ENCODE assay signal across 28 cellular contexts in the genomic region with DNA sequence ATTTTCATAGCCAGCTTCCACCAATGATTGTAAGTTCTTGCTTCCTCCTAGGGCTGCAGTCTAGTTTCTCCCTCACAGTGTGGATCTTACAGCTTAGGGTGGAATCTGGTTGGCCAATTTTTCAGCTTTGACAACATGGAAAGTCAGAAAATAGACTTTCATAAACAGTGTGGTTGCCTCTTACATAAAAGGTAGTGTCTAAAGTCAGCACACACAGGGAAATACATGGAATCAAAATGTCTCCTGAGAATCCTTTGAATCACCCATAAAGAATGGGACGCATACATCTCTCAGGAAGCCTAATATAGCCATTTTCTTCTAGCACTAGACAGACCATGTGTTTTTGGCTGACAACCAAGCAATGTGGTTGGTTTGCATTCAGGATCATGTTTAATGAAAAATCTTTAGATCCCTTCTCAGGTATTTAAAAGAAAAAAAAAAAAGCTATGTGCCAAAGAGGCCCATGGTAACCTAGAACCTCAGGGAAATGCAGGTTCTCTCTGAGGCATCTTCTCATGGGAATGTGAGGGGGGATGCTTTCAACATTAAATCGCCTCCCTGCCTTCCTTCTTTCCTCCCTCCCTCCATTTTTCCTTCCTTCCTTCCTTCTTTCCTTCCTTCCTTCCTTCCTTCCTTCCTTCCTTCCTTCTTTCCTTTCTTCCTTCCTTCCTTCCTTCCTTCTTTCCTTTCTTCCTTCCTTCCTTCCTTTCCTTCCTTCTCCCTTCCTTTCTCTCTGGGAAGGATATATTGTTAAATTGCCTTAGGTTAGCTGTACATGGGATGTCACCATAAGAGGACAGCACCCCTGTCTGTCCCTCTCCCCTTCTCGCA. TPM values are rescaled to one million over a fixed set of nuclear protein-coding genes. Genes with fewer than 3 reads are reported as not detected.
DNase-seq lines count a peak whose midpoint lies in the region; ATAC-seq and TF ChIP-seq lines count a peak whose summit lies in the region.
"Had no signal": no experiment of that assay in that cellular context is flagged by ENCODE, and none has a peak within 500 bp of the region (broad histone marks: within the 10 kb centered on the region; RNA-seq: fewer than 3 reads in every experiment).

No MANE protein-coding gene starts in this region.

- 94 to 97% methylated on average over 3 of the region's 3 CpGs for WGBS in aorta, 2 donors

- H3K9ac ChIP-seq in MM.1S (ENCODE audit: low read length): no peak overlapping the region
- H3K9ac ChIP-seq: neural progenitor cell had no signal

- no peaks in the 10 kb centered on the region for H4K20me1 ChIP-seq in MM.1S (ENCODE audit: insufficient read depth, low read length)

- H3K9me2 ChIP-seq in MM.1S (replicated peaks; ENCODE audit: insufficient read depth, low read length): no peaks in the 10 kb centered on the region

- DNase-seq in H4 (ENCODE audit: low spot score) (peak; percentile 27), astrocyte of the spinal cord (ENCODE audit: low read depth, low spot score) (peak; percentile 70), hepatic stellate cell (ENCODE audit: low spot score) (peak; percentile 40), aorta (no peak), MM.1S (no peak)
- DNase-seq in activated naive CD4-positive, alpha-beta T cell treated with Interleukin-2 at 50 U/mL for 16 hours: no peak
- DNase-seq: activated CD4-positive, alpha-beta T cell treated with anti-CD3 and anti-CD28 coated beads, Interleukin-2, amount 10 ng/mL, durations not matched to agents 7 days and 5 days; activated CD8-positive, alpha-beta memory T cell treated with anti-CD3 and anti-CD28 coated beads, Interleukin-2, amount 10 ng/mL, durations not matched to agents 7 days and 5 days; activated naive CD4-positive, alpha-beta T cell treated with anti-CD3 and anti-CD28 coated beads, Interleukin-2, amount 50 U/mL, for 16 hours; CD8-positive, alpha-beta memory T cell; DMS153; gastrocnemius medialis; H7; lower lobe of right lung; NCI-H1417; NCI-H2081; NCI-H226; NCI-H774; stimulated activated CD4-positive, alpha-beta T cell treated with anti-CD3 and anti-CD28 coated beads, Interleukin-15, amount 100 ng/mL, for 24 hours; stimulated activated naive CD8-positive, alpha-beta T cell treated with anti-CD3 and anti-CD28 coated beads, Interleukin-15, amount 100 ng/mL, for 72 hours; WERI-Rb-1 had no signal

- H3K36me3 ChIP-seq in aorta (ENCODE audit: control insufficient read depth in 1 of 2, insufficient read depth in 2 of 2, low read length in 1 of 2): no peaks in the 10 kb centered on the region
- no peaks in the 10 kb centered on the region for H3K36me3 ChIP-seq in MM.1S (replicated peaks; ENCODE audit: insufficient read depth, low read length)
- H3K36me3 ChIP-seq: ascending aorta, gastrocnemius medialis, lower lobe of right lung, neural progenitor cell, tibial nerve, WERI-Rb-1 had no signal

- no peak overlapping the region for H3K4me2 ChIP-seq in MM.1S (ENCODE audit: low read depth, low read length)
- H3K4me2 ChIP-seq: neural progenitor cell had no signal

- H3K27me3 ChIP-seq in aorta (ENCODE audit: control insufficient read depth in 1 of 2, insufficient read depth in 2 of 2, low read length in 1 of 2): no peaks in the 10 kb centered on the region
- H3K27me3 ChIP-seq in MM.1S (replicated peaks; ENCODE audit: insufficient read depth, low read length): no peaks in the 10 kb centered on the region
- H3K27me3 ChIP-seq: ascending aorta, gastrocnemius medialis, neural progenitor cell, tibial nerve had no signal

- H3K4me1 ChIP-seq in aorta (ENCODE audit: control insufficient read depth in 1 of 2, insufficient read depth in 2 of 2, low read length in 2 of 2): no peaks in the 10 kb centered on the region
- H3K4me1 ChIP-seq in MM.1S (ENCODE audit: low read length): peaks cover 12% of the 10 kb centered on the region
- H3K4me1 ChIP-seq: gastrocnemius medialis, neural progenitor cell had no signal

- TF ChIP-seq CTCF in astrocyte of the spinal cord (IDR thresholded peaks at IDR 0.05; ENCODE audit: low read depth, low read length) (no peak), MM.1S (IDR thresholded peaks at IDR 0.05; ENCODE audit: low read length) (no peak)

- no peaks in the 10 kb centered on the region for H3K9me3 ChIP-seq in aorta (ENCODE audit: control insufficient read depth, low read length)
- no peaks in the 10 kb centered on the region for H3K9me3 ChIP-seq in MM.1S (replicated peaks; ENCODE audit: insufficient read depth, low read length)
- H3K9me3 ChIP-seq: ascending aorta, gastrocnemius medialis, lower lobe of right lung, tibial nerve had no signal

- H3K4me3 ChIP-seq in astrocyte of the spinal cord (ENCODE audit: low read depth, low read length) (no peak overlapping the region), aorta (ENCODE audit: low read length in 2 of 2) (no peak overlapping the region), MM.1S (ENCODE audit: low read length) (no peak overlapping the region)
- H3K4me3 ChIP-seq: ascending aorta, gastrocnemius medialis, lower lobe of right lung, neural progenitor cell, tibial nerve had no signal

- H2AFZ ChIP-seq in MM.1S (ENCODE audit: low read length): no peak overlapping the region
- H2AFZ ChIP-seq: neural progenitor cell had no signal

- in situ Hi-C loops in astrocyte of the spinal cord (cut with HindIII; ENCODE audit: low sequenced_read_pairs): no loop called here

- intact Hi-C loops in aorta (cut with DNase I): no loop called here

- H3K27ac ChIP-seq in aorta (ENCODE audit: low read depth in 1 of 2, low read length in 2 of 2) (no peak overlapping the region), MM.1S (ENCODE audit: low read length) (no peak overlapping the region)
- H3K27ac ChIP-seq: ascending aorta, epithelial cell of prostate, gastrocnemius medialis, lower lobe of right lung, neural progenitor cell, tibial nerve, WERI-Rb-1 had no signal

- ATAC-seq in aorta (ENCODE audit: low FRiP score) (peak; percentile 6), HG03139 (IDR thresholded peaks at IDR 0.05; ENCODE audit: unreplicated experiment) (no peak)
- ATAC-seq: activated CD8-positive, alpha-beta memory T cell treated with anti-CD3 and anti-CD28 coated beads, Interleukin-2, amount 10 ng/mL, durations not matched to agents 7 days and 5 days; gastrocnemius medialis; lower lobe of right lung; sciatic nerve; SK-N-SH treated with all-trans-retinoic acid at 6 μM for 48 hours; stimulated activated naive CD8-positive, alpha-beta T cell treated with anti-CD3 and anti-CD28 coated beads, Interleukin-15, amount 100 ng/mL, for 72 hours had no signal

- no peaks in the 10 kb centered on the region for H3K79me2 ChIP-seq in MM.1S (ENCODE audit: low read length)

- H3F3A ChIP-seq in MM.1S (ENCODE audit: insufficient read depth, low read length): 0 out of 2 replicates have a peak, but pooled peaks cover 4% of the 10 kb centered on the region

RNA-seq across cellular contexts. Expression of gene ZBTB38, which starts 34.3 kb away (rescaled TPM):
- total RNA-seq in H4 (2014; rRNA removed; shearing (Covaris generic)): 33.3 and 49.0 TPM in 2 replicates
- total RNA-seq in aorta: 100 to 1,000 TPM; 132 to 139 TPM
- 10 to 100 TPM; 21.2 to 35.8 TPM for polyA plus RNA-seq in aorta

Comparison
In these comparisons a context has a peak if more than half of its experiments do, and no peak if none do; other contexts are left out.
1. DNase-seq: peak in H4 (single experiment), astrocyte of the spinal cord (single experiment) and hepatic stellate cell (single experiment); none in aorta (0 of 2), MM.1S (single experiment) and activated naive CD4-positive, alpha-beta T cell treated with Interleukin-2 at 50 U/mL for 16 hours (single experiment).